ENCODE assay signal across 23 cellular contexts in genomic region chr13:113633485-113633873, GRCh38. TPM values are rescaled to one million over a fixed set of nuclear protein-coding genes. Genes with fewer than 3 reads are reported as not detected.
A peak's percentile ranks its signal among the peaks of the same experiment; 100 is the strongest.
DNase-seq lines count a peak whose midpoint lies in the region; ATAC-seq and TF ChIP-seq lines count a peak whose summit lies in the region.
"Had no signal": no experiment of that assay in that cellular context is flagged by ENCODE, and none has a peak within 500 bp of the region (broad histone marks: within the 10 kb centered on the region; RNA-seq: fewer than 3 reads in every experiment).

No MANE protein-coding gene starts in this region.

- H3K4me3 Mint-ChIP-seq in activated naive CD8-positive, alpha-beta T cell treated with anti-CD3 and anti-CD28 coated beads, Interleukin-2, amount 50 U/mL, for 24 hours = no peak overlapping the region
- H3K4me3 Mint-ChIP-seq in naive thymus-derived CD8-positive, alpha-beta T cell = peak overlapping the region in 8 of 10 donors; percentile 21 to 87 (median 68)
- H3K4me3 Mint-ChIP-seq: HFFc6 had no signal

- peaks cover 53% of the 10 kb centered on the region for H3K36me3 ChIP-seq in upper lobe of right lung

- H3K9me3 Mint-ChIP-seq in activated naive CD8-positive, alpha-beta T cell treated with anti-CD3 and anti-CD28 coated beads, Interleukin-2, amount 50 U/mL, for 24 hours = no peaks in the 10 kb centered on the region
- H3K9me3 Mint-ChIP-seq in naive thymus-derived CD8-positive, alpha-beta T cell = no peaks in the 10 kb centered on the region
- H3K9me3 Mint-ChIP-seq: HFFc6 had no signal

- no peak for ATAC-seq in left ventricle myocardium superior
- ATAC-seq in Right ventricle myocardium superior (ENCODE audit: poor library complexity) = no peak
- ATAC-seq in activated naive CD8-positive, alpha-beta T cell treated with anti-CD3 and anti-CD28 coated beads, Interleukin-2, amount 50 U/mL, for 24 hours = peak; percentile 26
- ATAC-seq in naive thymus-derived CD8-positive, alpha-beta T cell = no peak
- no peak for ATAC-seq in upper lobe of right lung
- no peak for ATAC-seq in HG02870 (IDR thresholded peaks at IDR 0.05; ENCODE audit: unreplicated experiment)
- ATAC-seq: Panc1, Right ventricle myocardium inferior had no signal

- H3K27me3 Mint-ChIP-seq in activated naive CD8-positive, alpha-beta T cell treated with anti-CD3 and anti-CD28 coated beads, Interleukin-2, amount 50 U/mL, for 24 hours = no peaks in the 10 kb centered on the region
- H3K27me3 Mint-ChIP-seq in naive thymus-derived CD8-positive, alpha-beta T cell = no peaks in the 10 kb centered on the region

- POLR2A ChIA-PET in naive thymus-derived CD8-positive, alpha-beta T cell (lab: Charles Lee) = no interaction called here

- no peak overlapping the region for H3K27ac ChIP-seq in upper lobe of right lung

- H3K4me3 ChIP-seq in upper lobe of right lung = no peak overlapping the region

- no peak for TF ChIP-seq CTCF in upper lobe of right lung (IDR thresholded peaks at IDR 0.05)

- intact Hi-C loops in left ventricle myocardium superior (cut with micrococcal nuclease) = no loop called here
- intact Hi-C loops in Right ventricle myocardium superior (cut with DNase I) = no loop called here
- intact Hi-C loops in upper lobe of right lung (cut with DNase I) = no loop called here

- no peaks in the 10 kb centered on the region for H3K27me3 ChIP-seq in upper lobe of right lung

- DNase-seq in left ventricle myocardium superior (peak; percentile 14), Right ventricle myocardium superior (no peak), upper lobe of right lung (peak; percentile 35), NOMO-1 treated with DMSO at 0.1 percent for 48 hours (lab: John Stamatoyannopoulos, UW; ENCODE audit: unreplicated experiment) (no peak)
- no peak for DNase-seq in activated naive CD8-positive, alpha-beta T cell treated with anti-CD3 and anti-CD28 coated beads, Interleukin-2, amount 50 U/mL, for 24 hours
- peak in 1 of 10 donors; percentile 61 for DNase-seq in naive thymus-derived CD8-positive, alpha-beta T cell
- DNase-seq: C1 segment of cervical spinal cord, COR-L47, GF-D8, HFFc6, Kasumi-1, MM.1S, NCI-H1105, NCI-H1694, NCI-H2107, NCI-H2227 treated with DMSO at 0.1 percent for 48 hours, NCI-H524 had no signal

- H3K4me1 ChIP-seq in upper lobe of right lung = no peaks in the 10 kb centered on the region

- H3K4me1 Mint-ChIP-seq in activated naive CD8-positive, alpha-beta T cell treated with anti-CD3 and anti-CD28 coated beads, Interleukin-2, amount 50 U/mL, for 24 hours = peaks cover 21% of the 10 kb centered on the region
- H3K4me1 Mint-ChIP-seq in naive thymus-derived CD8-positive, alpha-beta T cell = peaks cover 22 to 67% (median 31%) of the 10 kb centered on the region in 4 donors

- no peak overlapping the region for H3K27ac Mint-ChIP-seq in activated naive CD8-positive, alpha-beta T cell treated with anti-CD3 and anti-CD28 coated beads, Interleukin-2, amount 50 U/mL, for 24 hours
- H3K27ac Mint-ChIP-seq in naive thymus-derived CD8-positive, alpha-beta T cell = peak overlapping the region in 9 of 10 donors; percentile 81 to 97 (median 90)
- H3K27ac Mint-ChIP-seq: HFFc6 had no signal

- H3K36me3 Mint-ChIP-seq in activated naive CD8-positive, alpha-beta T cell treated with anti-CD3 and anti-CD28 coated beads, Interleukin-2, amount 50 U/mL, for 24 hours (ENCODE audit: low read depth) = peaks cover 70% of the 10 kb centered on the region
- peaks cover 0 to 27% (median 27%) of the 10 kb centered on the region in 3 donors for H3K36me3 Mint-ChIP-seq in naive thymus-derived CD8-positive, alpha-beta T cell

- H3K9me3 ChIP-seq in upper lobe of right lung = no peaks in the 10 kb centered on the region

RNA-seq across cellular contexts. Expression of gene ATP4B, which starts 24.5 kb away (rescaled TPM):
- total RNA-seq in left ventricle myocardium superior = not detected
- total RNA-seq in Right ventricle myocardium superior = not detected
- not detected for total RNA-seq in naive thymus-derived CD8-positive, alpha-beta T cell
- not detected for polyA plus RNA-seq in naive thymus-derived CD8-positive, alpha-beta T cell
- not detected for total RNA-seq in upper lobe of right lung
- total RNA-seq: A673, Daoy, H1, HFFc6, Right ventricle myocardium inferior had no signal

RNA-seq across cellular contexts. Expression of gene GRK1, which starts 33.5 kb away (rescaled TPM):
- 0.42 TPM for total RNA-seq in left ventricle myocardium superior
- total RNA-seq in Right ventricle myocardium superior = 0.13 TPM
- not detected for total RNA-seq in naive thymus-derived CD8-positive, alpha-beta T cell
- polyA plus RNA-seq in naive thymus-derived CD8-positive, alpha-beta T cell = not detected
- 0.09 TPM for total RNA-seq in upper lobe of right lung
- total RNA-seq: A673, Daoy, H1, HFFc6 had no signal

RNA-seq across cellular contexts. Expression of gene TFDP1, which starts 48.9 kb away (rescaled TPM):
- total RNA-seq in left ventricle myocardium superior = 45.1 TPM
- total RNA-seq in Right ventricle myocardium superior = 42.1 TPM
- 10 to 100 TPM; 17.1 to 18.1 TPM for total RNA-seq in naive thymus-derived CD8-positive, alpha-beta T cell
- polyA plus RNA-seq in naive thymus-derived CD8-positive, alpha-beta T cell = 10 to 100 TPM; 50.1 to 61.9 (median 50.3) TPM
- 42.3 TPM for total RNA-seq in upper lobe of right lung

Comparison
In these comparisons a context has a peak if more than half of its experiments do, and no peak if none do; other contexts are left out.
1. DNase-seq: peak in left ventricle myocardium superior (single experiment) and upper lobe of right lung (single experiment); none in Right ventricle myocardium superior (single experiment), activated naive CD8-positive, alpha-beta T cell treated with anti-CD3 and anti-CD28 coated beads, Interleukin-2, amount 50 U/mL, for 24 hours (single experiment) and NOMO-1 treated with DMSO at 0.1 percent for 48 hours (single experiment).